Comparison of ENCODE assay signal across 31 cellular contexts in the genomic region with DNA sequence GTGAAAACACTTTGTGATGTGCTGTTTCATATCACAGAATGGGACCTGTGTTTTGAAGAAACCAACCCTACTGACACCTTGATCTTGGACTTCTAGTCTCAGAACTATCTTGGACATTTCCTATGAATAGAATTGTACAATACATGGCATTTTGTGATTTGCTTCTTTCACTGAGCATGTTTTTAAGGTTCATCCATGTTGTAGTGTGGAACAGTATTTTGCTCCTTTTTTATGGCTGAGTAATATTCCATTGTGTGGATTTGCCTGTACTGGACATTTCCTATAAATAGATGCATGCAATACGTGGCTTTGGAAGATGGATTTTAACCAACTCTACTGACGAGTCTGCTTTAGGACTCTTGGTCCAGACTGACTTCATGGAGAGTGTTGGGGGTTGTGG. TPM values are rescaled to one million over a fixed set of nuclear protein-coding genes. Genes with fewer than 3 reads are reported as not detected.
"Had no signal": no experiment of that assay in that cellular context is flagged by ENCODE, and none has a peak within 500 bp of the region (broad histone marks: within the 10 kb centered on the region; RNA-seq: fewer than 3 reads in every experiment).

No MANE protein-coding gene starts in this region.

- H3K27me3 ChIP-seq: ascending aorta, brain microvascular endothelial cell, sigmoid colon, uterus had no signal

- ATAC-seq: activated CD4-positive, CD25-positive, alpha-beta regulatory T cell treated with anti-CD3 and anti-CD28 coated beads, Interleukin-2, amount 50 U/mL, for 24 hours; esophagus mucosa; psoas muscle; stimulated activated effector memory CD8-positive, alpha-beta T cell treated with anti-CD3 and anti-CD28 coated beads, Interleukin-12 subunit alpha, Interleukin-12 subunit beta, amount 100 ng/mL, for 72 hours; stimulated activated naive CD8-positive, alpha-beta T cell treated with anti-CD3 and anti-CD28 coated beads, Interleukin-15, amount 100 ng/mL, for 72 hours; T-helper 17 cell had no signal

- H3K4me1 Mint-ChIP-seq: endodermal cell, mesothelial cell of epicardium, neural crest cell had no signal

- H3K27ac Mint-ChIP-seq: activated CD4-positive, alpha-beta memory T cell treated with anti-CD3 and anti-CD28 coated beads, Interleukin-2, amount 10 ng/mL, durations not matched to agents 7 days and 5 days; activated naive CD8-positive, alpha-beta T cell; endodermal cell; mesothelial cell of epicardium; stimulated activated naive CD8-positive, alpha-beta T cell treated with anti-CD3 and anti-CD28 coated beads, Interleukin-15, amount 100 ng/mL, for 72 hours; T-helper 17 cell; type B pancreatic cell had no signal

- H3K36me3 Mint-ChIP-seq: type B pancreatic cell had no signal

- H3K4me3 Mint-ChIP-seq: activated CD4-positive, alpha-beta memory T cell treated with anti-CD3 and anti-CD28 coated beads, Interleukin-2, amount 10 ng/mL, durations not matched to agents 7 days and 5 days; activated CD4-positive, alpha-beta T cell treated with anti-CD3 and anti-CD28 coated beads, Interleukin-2, amount 10 ng/mL, durations not matched to agents 24 days and 14 days; activated naive CD8-positive, alpha-beta T cell; endodermal cell; mesothelial cell of epicardium; naive B cell; neural crest cell; stimulated activated effector memory CD8-positive, alpha-beta T cell treated with anti-CD3 and anti-CD28 coated beads, Interleukin-12 subunit alpha, Interleukin-12 subunit beta, amount 100 ng/mL, for 72 hours; stimulated activated naive CD8-positive, alpha-beta T cell treated with anti-CD3 and anti-CD28 coated beads, Interleukin-15, amount 100 ng/mL, for 72 hours; T-helper 17 cell; type B pancreatic cell had no signal

- H3K27ac ChIP-seq: ascending aorta, brain microvascular endothelial cell, parathyroid adenoma, psoas muscle, sigmoid colon, uterus, WERI-Rb-1 had no signal

- DNase-seq: activated CD4-positive, alpha-beta memory T cell treated with anti-CD3 and anti-CD28 coated beads, Interleukin-2, amount 10 ng/mL, durations not matched to agents 7 days and 5 days; activated CD4-positive, alpha-beta T cell treated with anti-CD3 and anti-CD28 coated beads, Interleukin-2, amount 10 ng/mL, durations not matched to agents 24 days and 14 days; activated CD8-positive, alpha-beta memory T cell treated with anti-CD3 and anti-CD28 coated beads, Interleukin-2, amount 50 U/mL, for 48 hours; activated gamma-delta T cell; brain microvascular endothelial cell; caudate nucleus; foreskin fibroblast; head of caudate nucleus; hypothalamus; naive B cell; occipital lobe; psoas muscle; sigmoid colon; small intestine; stimulated activated CD4-positive, alpha-beta T cell treated with anti-CD3 and anti-CD28 coated beads, Interleukin-4, amount 100 ng/mL, for 24 hours; stimulated activated naive CD8-positive, alpha-beta T cell treated with anti-CD3 and anti-CD28 coated beads, Interleukin-15, amount 100 ng/mL, for 72 hours; substantia nigra; T-helper 17 cell; T1000; uterus; WERI-Rb-1 had no signal

- H3K27me3 Mint-ChIP-seq: activated CD4-positive, alpha-beta memory T cell treated with anti-CD3 and anti-CD28 coated beads, Interleukin-2, amount 10 ng/mL, durations not matched to agents 7 days and 5 days; activated CD4-positive, alpha-beta T cell treated with anti-CD3 and anti-CD28 coated beads, Interleukin-2, amount 10 ng/mL, durations not matched to agents 24 days and 14 days; activated naive CD8-positive, alpha-beta T cell; naive B cell; stimulated activated naive CD8-positive, alpha-beta T cell treated with anti-CD3 and anti-CD28 coated beads, Interleukin-15, amount 100 ng/mL, for 72 hours; T-helper 17 cell; type B pancreatic cell had no signal

RNA-seq across cellular contexts. Expression of a gene that starts 46.8 kb away (rescaled TPM):
- total RNA-seq: endodermal cell, mesothelial cell of epicardium, neural crest cell had no signal

RNA-seq across cellular contexts. Expression of a gene that starts 52.1 kb away (rescaled TPM):
- total RNA-seq: ascending aorta, neural crest cell, occipital lobe had no signal
